In the genomic region with DNA sequence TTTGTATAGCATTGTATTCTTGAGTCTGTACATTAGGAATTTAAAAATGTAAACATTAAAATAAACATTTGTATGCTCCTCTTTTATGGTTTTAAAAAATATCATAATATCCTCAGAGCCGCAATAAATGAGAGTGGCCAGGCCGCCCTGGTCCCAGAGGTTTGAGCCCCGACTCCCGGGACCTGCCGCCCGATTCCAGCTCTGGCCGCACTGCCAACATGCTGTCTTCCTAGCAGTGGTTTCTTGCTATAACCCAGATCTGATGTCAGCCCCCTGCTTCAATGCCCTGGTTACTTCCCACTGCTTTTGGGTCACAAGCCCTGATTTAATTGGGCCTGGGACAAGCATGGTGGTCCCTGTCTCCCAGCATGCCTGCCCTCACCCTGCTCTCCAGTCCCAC, we compare ENCODE assay signal across 20 cellular contexts. TPM values are rescaled to one million over a fixed set of nuclear protein-coding genes. Genes with fewer than 3 reads are reported as not detected.
DNase-seq lines count a peak whose midpoint lies in the region; ATAC-seq and TF ChIP-seq lines count a peak whose summit lies in the region.
"Had no signal": no experiment of that assay in that cellular context is flagged by ENCODE, and none has a peak within 500 bp of the region (broad histone marks: within the 10 kb centered on the region; RNA-seq: fewer than 3 reads in every experiment).

No MANE protein-coding gene starts in this region.

- no peaks in the 10 kb centered on the region for H3K9me3 ChIP-seq in H9 (ENCODE audit: control insufficient read depth, low read depth, low read length)
- H3K9me3 ChIP-seq in mesenchymal stem cell (ENCODE audit: control insufficient read depth, low read length), result no peaks in the 10 kb centered on the region
- H3K9me3 ChIP-seq: A549; BLaER1 treated with 17β-estradiol and CSF1 and Interleukin-3, amounts not matched to agents 10 nM and 100 nM; Caco-2 had no signal

- H3K27ac Mint-ChIP-seq in H9 (peak overlapping the region in 1 of 3 experiments; percentile 50; a peak in 2 of 7 replicates), WTC11 (peak overlapping the region; percentile 15; the same call in 1 of the 2 replicates)
- H3K27ac Mint-ChIP-seq in stimulated activated effector memory CD8-positive, alpha-beta T cell treated with anti-CD3 and anti-CD28 coated beads, Interleukin-12 subunit alpha, Interleukin-12 subunit beta, amount 100 ng/mL, for 72 hours, result peak overlapping the region; percentile 36
- no peak overlapping the region for H3K27ac Mint-ChIP-seq in T-helper 2 cell treated with Interferon-gamma antibody and Interleukin-4, amounts not matched to agents 5 μg/mL and 100 μg/mL, for 36 hours
- H3K27ac Mint-ChIP-seq: CD4-positive, alpha-beta T cell; CD8-positive, alpha-beta T cell had no signal

- H3K27ac ChIP-seq in H9 (ENCODE audit: insufficient read length, low read depth, low read length) (no peak overlapping the region), mesenchymal stem cell (ENCODE audit: low read length, poor library complexity, severe bottlenecking) (no peak overlapping the region)
- H3K27ac ChIP-seq: 22Rv1; A549; BLaER1 treated with 17β-estradiol and CSF1 and Interleukin-3, amounts not matched to agents 10 nM and 100 nM; C4-2B had no signal

- H3K27me3 Mint-ChIP-seq in H9 (ENCODE audit: low read depth) (peaks cover 2% of the 10 kb centered on the region; the same call in 1 of the 2 replicates), WTC11 (ENCODE audit: low read depth) (no peaks in the 10 kb centered on the region)
- H3K27me3 Mint-ChIP-seq in T-helper 2 cell treated with Interferon-gamma antibody and Interleukin-4, amounts not matched to agents 5 μg/mL and 100 μg/mL, for 36 hours (ENCODE audit: low read depth), result no peaks in the 10 kb centered on the region
- H3K27me3 Mint-ChIP-seq: B cell; CD4-positive, alpha-beta T cell had no signal

- DNase-seq in H9 (no peak), WTC11 (ENCODE audit: low spot score) (no peak), mesenchymal stem cell (no peak)
- DNase-seq in stimulated activated effector memory CD8-positive, alpha-beta T cell treated with anti-CD3 and anti-CD28 coated beads, Interleukin-12 subunit alpha, Interleukin-12 subunit beta, amount 100 ng/mL, for 72 hours (ENCODE audit: low spot score in 2 of 2), result no peak
- DNase-seq in T-helper 2 cell treated with Interferon-gamma antibody and Interleukin-4, amounts not matched to agents 5 μg/mL and 100 μg/mL, for 36 hours (ENCODE audit: low spot score), result no peak
- DNase-seq: AML-193; Caco-2; Calu3; CD4-positive, alpha-beta T cell; CD8-positive, alpha-beta T cell; DMS79 treated with DMSO at 0.1 percent for 48 hours; GF-D8 had no signal

- H4K8ac ChIP-seq in H9 (replicated peaks; ENCODE audit: insufficient read length, low read depth, low read length), result no peak overlapping the region
- no peak overlapping the region for H4K8ac ChIP-seq in mesenchymal stem cell (ENCODE audit: low read length)

- CTCF ChIA-PET in WTC11 (lab: Charles Lee), result no interaction called here

- H3K79me1 ChIP-seq in H9 (ENCODE audit: insufficient read depth, low read depth, low read length, poor library complexity, severe bottlenecking) (no peaks in the 10 kb centered on the region), mesenchymal stem cell (replicated peaks; ENCODE audit: low read length, poor library complexity, severe bottlenecking) (peaks cover 2% of the 10 kb centered on the region)

- no peak overlapping the region for H2BK15ac ChIP-seq in H9 (ENCODE audit: low read depth, low read length)
- H2BK15ac ChIP-seq in mesenchymal stem cell (ENCODE audit: low read depth, poor library complexity, severe bottlenecking), result no peak overlapping the region

- H3K9me3 Mint-ChIP-seq in H9 (no peaks in the 10 kb centered on the region), WTC11 (no peaks in the 10 kb centered on the region)
- no peaks in the 10 kb centered on the region for H3K9me3 Mint-ChIP-seq in stimulated activated effector memory CD8-positive, alpha-beta T cell treated with anti-CD3 and anti-CD28 coated beads, Interleukin-12 subunit alpha, Interleukin-12 subunit beta, amount 100 ng/mL, for 72 hours
- no peaks in the 10 kb centered on the region for H3K9me3 Mint-ChIP-seq in T-helper 2 cell treated with Interferon-gamma antibody and Interleukin-4, amounts not matched to agents 5 μg/mL and 100 μg/mL, for 36 hours
- H3K9me3 Mint-ChIP-seq: CD4-positive, alpha-beta T cell; CD8-positive, alpha-beta T cell had no signal

- H2AFZ ChIP-seq in H9 (ENCODE audit: low read length) (no peak overlapping the region), mesenchymal stem cell (ENCODE audit: low read depth, low read length) (no peak overlapping the region)

- POLR2A ChIA-PET in WTC11 (lab: Charles Lee), result no interaction called here

- peak overlapping the region; percentile 23 for H3K18ac ChIP-seq in H9 (ENCODE audit: insufficient read length, low read depth, low read length)
- H3K18ac ChIP-seq in mesenchymal stem cell (ENCODE audit: low read depth in 1 of 2, low read length in 2 of 2), result no peak overlapping the region

- H2BK12ac ChIP-seq in H9 (ENCODE audit: insufficient read length, low read depth, low read length) (no peak overlapping the region), mesenchymal stem cell (ENCODE audit: low read length in 2 of 2) (no peak overlapping the region)

- no peaks in the 10 kb centered on the region for H3K36me3 ChIP-seq in mesenchymal stem cell (ENCODE audit: control insufficient read depth in 1 of 2, insufficient read depth in 2 of 2, low read depth in 1 of 2, low read length in 2 of 2)
- H3K36me3 ChIP-seq: BLaER1 treated with 17β-estradiol and CSF1 and Interleukin-3, amounts not matched to agents 10 nM and 100 nM had no signal

- H3K4ac ChIP-seq in H9 (ENCODE audit: low read depth, low read length) (no peak overlapping the region), mesenchymal stem cell (ENCODE audit: low read depth in 1 of 2, low read length in 2 of 2) (no peak overlapping the region)

- H3K4me1 Mint-ChIP-seq in H9 (peaks cover 59 to 63% of the 10 kb centered on the region in 2 experiments), WTC11 (peaks cover 50% of the 10 kb centered on the region)
- H3K4me1 Mint-ChIP-seq in stimulated activated effector memory CD8-positive, alpha-beta T cell treated with anti-CD3 and anti-CD28 coated beads, Interleukin-12 subunit alpha, Interleukin-12 subunit beta, amount 100 ng/mL, for 72 hours, result peaks cover 25% of the 10 kb centered on the region
- H3K4me1 Mint-ChIP-seq in T-helper 2 cell treated with Interferon-gamma antibody and Interleukin-4, amounts not matched to agents 5 μg/mL and 100 μg/mL, for 36 hours (ENCODE audit: low read depth), result peaks cover 15% of the 10 kb centered on the region

- no peak overlapping the region for H2AK5ac ChIP-seq in H9 (ENCODE audit: insufficient read length, low read length)
- H2AK5ac ChIP-seq in mesenchymal stem cell (ENCODE audit: low read length, severe bottlenecking), result no peak overlapping the region

- no peaks in the 10 kb centered on the region for H3K36me3 Mint-ChIP-seq in H9 (ENCODE audit: insufficient read depth in 1 of 3, low read depth in 3 of 3)
- H3K36me3 Mint-ChIP-seq in WTC11, result no peaks in the 10 kb centered on the region
- peaks cover 4% of the 10 kb centered on the region for H3K36me3 Mint-ChIP-seq in stimulated activated effector memory CD8-positive, alpha-beta T cell treated with anti-CD3 and anti-CD28 coated beads, Interleukin-12 subunit alpha, Interleukin-12 subunit beta, amount 100 ng/mL, for 72 hours
- no peaks in the 10 kb centered on the region for H3K36me3 Mint-ChIP-seq in T-helper 2 cell treated with Interferon-gamma antibody and Interleukin-4, amounts not matched to agents 5 μg/mL and 100 μg/mL, for 36 hours (ENCODE audit: low read depth)

- no peak overlapping the region for H2BK20ac ChIP-seq in H9 (ENCODE audit: low read depth, low read length, poor library complexity, severe bottlenecking)

- no peak overlapping the region for H2BK120ac ChIP-seq in H9 (ENCODE audit: low read depth, low read length, poor library complexity, severe bottlenecking)
- no peak overlapping the region for H2BK120ac ChIP-seq in mesenchymal stem cell (ENCODE audit: low read depth, low read length)

- H4K20me1 ChIP-seq in H9 (ENCODE audit: control insufficient read depth, insufficient read depth, insufficient read length), result no peaks in the 10 kb centered on the region
- H4K20me1 ChIP-seq: BLaER1 treated with 17β-estradiol and CSF1 and Interleukin-3, amounts not matched to agents 10 nM and 100 nM had no signal

- H4K5ac ChIP-seq in H9 (ENCODE audit: insufficient read length, low read depth, low read length), result no peak overlapping the region

- H3K23ac ChIP-seq in H9 (ENCODE audit: insufficient read length, low read depth, low read length) (no peak overlapping the region), mesenchymal stem cell (ENCODE audit: low read length in 2 of 2) (no peak overlapping the region)

- peaks cover 4% of the 10 kb centered on the region for H3K23me2 ChIP-seq in H9 (ENCODE audit: insufficient read length, low read depth, low read length, poor library complexity, severe bottlenecking)

- H3K27me3 ChIP-seq in H9 (ENCODE audit: insufficient read depth, low read length) (no peaks in the 10 kb centered on the region), mesenchymal stem cell (ENCODE audit: control insufficient read depth in 1 of 2, insufficient read depth in 1 of 2, low read length in 2 of 2) (no peaks in the 10 kb centered on the region)
- H3K27me3 ChIP-seq: BLaER1 treated with 17β-estradiol and CSF1 and Interleukin-3, amounts not matched to agents 10 nM and 100 nM had no signal

- H3K56ac ChIP-seq in H9 (ENCODE audit: insufficient read length, low read depth, low read length), result no peak overlapping the region

- H3K4me2 ChIP-seq in H9 (ENCODE audit: insufficient read depth, insufficient read length, low read length), result no peak overlapping the region
- H3K4me2 ChIP-seq in mesenchymal stem cell (ENCODE audit: low read length, poor library complexity, severe bottlenecking), result no peak overlapping the region
- H3K4me2 ChIP-seq: A549; BLaER1 treated with 17β-estradiol and CSF1 and Interleukin-3, amounts not matched to agents 10 nM and 100 nM had no signal

- H3K14ac ChIP-seq in H9 (ENCODE audit: insufficient read depth, low read length), result no peak overlapping the region
- no peak overlapping the region for H3K14ac ChIP-seq in mesenchymal stem cell (ENCODE audit: low read length in 2 of 2)

- WGBS in H9 (ENCODE audit: extremely low coverage, insufficient read length, low lambda C conversion rate), result no CpG with 5 or more reads among the region's 7 CpGs
- WGBS in mesenchymal stem cell, result 96% methylated on average over 7 of the region's 7 CpGs

- H3K4me3 ChIP-seq in mesenchymal stem cell (ENCODE audit: insufficient read depth in 1 of 2, low read depth in 1 of 2, low read length in 2 of 2), result no peak overlapping the region
- H3K4me3 ChIP-seq: A549; BLaER1 treated with 17β-estradiol and CSF1 and Interleukin-3, amounts not matched to agents 10 nM and 100 nM had no signal

- H3K4me1 ChIP-seq in H9 (ENCODE audit: insufficient read depth, low read length) (peaks cover 4% of the 10 kb centered on the region; the same call in 1 of the 2 replicates), mesenchymal stem cell (ENCODE audit: control insufficient read depth, insufficient read depth, low read depth, low read length) (peaks cover 3% of the 10 kb centered on the region)

- no peak overlapping the region for H3K9ac ChIP-seq in H9 (ENCODE audit: extremely low read depth, insufficient read length, low read length)
- no peak overlapping the region for H3K9ac ChIP-seq in mesenchymal stem cell (ENCODE audit: low read length)
- H3K9ac ChIP-seq: BLaER1 treated with 17β-estradiol and CSF1 and Interleukin-3, amounts not matched to agents 10 nM and 100 nM had no signal

- H3T11ph ChIP-seq in H9 (ENCODE audit: low read length), result no peak overlapping the region

- ATAC-seq in WTC11 (no peak), HG03108 (IDR thresholded peaks at IDR 0.05; ENCODE audit: unreplicated experiment) (no peak), HG02588 (IDR thresholded peaks at IDR 0.05; ENCODE audit: unreplicated experiment) (no peak), GM18519 (IDR thresholded peaks at IDR 0.05; ENCODE audit: low FRiP score, unreplicated experiment) (no peak)
- no peak for ATAC-seq in stimulated activated effector memory CD8-positive, alpha-beta T cell treated with anti-CD3 and anti-CD28 coated beads, Interleukin-12 subunit alpha, Interleukin-12 subunit beta, amount 100 ng/mL, for 72 hours
- ATAC-seq: A549; CD8-positive, alpha-beta T cell had no signal

- TF ChIP-seq CTCF in H9 (conservative IDR thresholded peaks at IDR 0.05) (no peak), WTC11 (IDR thresholded peaks at IDR 0.05) (no peak)

- no peaks in the 10 kb centered on the region for H3K79me2 ChIP-seq in H9 (ENCODE audit: insufficient read depth, low read length)

- no peak overlapping the region for H2BK5ac ChIP-seq in H9 (ENCODE audit: insufficient read length, low read length)
- H2BK5ac ChIP-seq in mesenchymal stem cell (ENCODE audit: low read depth, low read length, poor library complexity, severe bottlenecking), result no peak overlapping the region

- no peak overlapping the region for H4K91ac ChIP-seq in H9 (ENCODE audit: insufficient read length, low read depth, low read length)
- H4K91ac ChIP-seq in mesenchymal stem cell (ENCODE audit: low read length), result peak overlapping the region; percentile 41

- no peak overlapping the region for H3K4me3 Mint-ChIP-seq in H9
- no peak overlapping the region for H3K4me3 Mint-ChIP-seq in WTC11
- no peak overlapping the region for H3K4me3 Mint-ChIP-seq in stimulated activated effector memory CD8-positive, alpha-beta T cell treated with anti-CD3 and anti-CD28 coated beads, Interleukin-12 subunit alpha, Interleukin-12 subunit beta, amount 100 ng/mL, for 72 hours
- H3K4me3 Mint-ChIP-seq in T-helper 2 cell treated with Interferon-gamma antibody and Interleukin-4, amounts not matched to agents 5 μg/mL and 100 μg/mL, for 36 hours, result no peak overlapping the region
- H3K4me3 Mint-ChIP-seq: B cell; CD4-positive, alpha-beta T cell; CD8-positive, alpha-beta T cell had no signal

RNA-seq across cellular contexts. Expression of a gene that starts 5.4 kb away (rescaled TPM):
- 86.2 and 88.2 TPM in 2 replicates for total RNA-seq in H9 (2021)
- total RNA-seq in WTC11 (2021), result 53.8 to 60.3 TPM (median 55.9 TPM) in 3 replicates
- 32.3 TPM for polyA plus RNA-seq in mesenchymal stem cell (2013, experiment 1 of 2)
- 31.6 TPM for polyA plus RNA-seq in mesenchymal stem cell (2013, experiment 2 of 2)
